23 cellular contexts compared by ENCODE assay signal in genomic region chrX:56833626-56834025, GRCh38.
"Had no signal": no experiment of that assay in that cellular context is flagged by ENCODE, and none has a peak within 500 bp of the region (broad histone marks: within the 10 kb centered on the region; RNA-seq: fewer than 3 reads in every experiment).

No MANE protein-coding gene starts in this region.

- H3K9ac ChIP-seq: SK-N-SH had no signal

- H3K27me3 ChIP-seq: brain microvascular endothelial cell, SJSA1 had no signal

- H3K36me3 ChIP-seq: adrenal gland, brain microvascular endothelial cell, SJSA1 had no signal

- DNase-seq: activated CD4-positive, alpha-beta T cell treated with anti-CD3 and anti-CD28 coated beads, Interleukin-2, amount 10 ng/mL, durations not matched to agents 24 days and 14 days; activated CD4-positive, alpha-beta T cell treated with anti-CD3 and anti-CD28 coated beads, Interleukin-2, amount 50 U/mL, for 4 hours; activated CD8-positive, alpha-beta T cell treated with anti-CD3 and anti-CD28 coated beads for 36 hours; activated effector memory CD4-positive, alpha-beta T cell treated with anti-CD3 and anti-CD28 coated beads, Interleukin-2, amount 50 U/mL, for 16 hours; activated naive CD4-positive, alpha-beta T cell treated with Interleukin-2 at 50 U/mL for 16 hours; activated T-cell treated with anti-CD3 and anti-CD28 coated beads, Interleukin-2, amount 50 U/mL, for 1 hour; activated T-cell treated with anti-CD3 and anti-CD28 coated beads, Interleukin-2, amount 50 U/mL, for 72 hours; adrenal gland; anterior cingulate cortex; brain microvascular endothelial cell; caudate nucleus; NCI-H1048; NCI-H1105 treated with DMSO at 0.1 percent for 48 hours; NCI-H1436; NCI-H1694; NCI-H1930; NCI-H2081 treated with DMSO at 0.1 percent for 48 hours; NCI-H345; NCI-H524 treated with DMSO at 0.1 percent for 48 hours; SHP77 treated with DMSO at 0.1 percent for 48 hours; SK-N-SH had no signal

- H3K4me3 ChIP-seq: adrenal gland, K562, SJSA1 had no signal

- H3K4me2 ChIP-seq: SK-N-SH had no signal

- H3K9me3 ChIP-seq: adrenal gland, SJSA1, SK-N-SH had no signal

- H3K27ac ChIP-seq: adrenal gland, brain microvascular endothelial cell, SJSA1 had no signal

- H3K4me1 ChIP-seq: adrenal gland, SJSA1 had no signal
